Comparison of ENCODE assay signal across 11 cellular contexts in genomic region chr19:44303305-44303704, GRCh38. TPM values are rescaled to one million over a fixed set of nuclear protein-coding genes. Genes with fewer than 3 reads are reported as not detected.
DNase-seq lines count a peak whose midpoint lies in the region; ATAC-seq, FAIRE-seq and TF ChIP-seq lines count a peak whose summit lies in the region.
"Had no signal": no experiment of that assay in that cellular context is flagged by ENCODE, and none has a peak within 500 bp of the region (broad histone marks: within the 10 kb centered on the region; RNA-seq: fewer than 3 reads in every experiment).

No MANE protein-coding gene starts in this region.

- H4K20me1 ChIP-seq in GM12878 (ENCODE audit: control insufficient read depth, insufficient read depth) (no peaks in the 10 kb centered on the region), neural cell (ENCODE audit: insufficient read depth) (no peaks in the 10 kb centered on the region)

- TF ChIP-seq EP300 in GM12878 (IDR thresholded peaks at IDR 0.05; ENCODE audit: borderline replicate concordance in 1 of 2, control insufficient read depth in 1 of 2, low read depth in 2 of 2, low read length in 2 of 2) (no peak), neural cell (conservative IDR thresholded peaks at IDR 0.05; ENCODE audit: poor library complexity, severe bottlenecking) (no peak)

- H3K27ac ChIP-seq in CD8-positive, alpha-beta T cell (ENCODE audit: low read depth, low read length) = no peak overlapping the region
- H3K27ac ChIP-seq in HUES64 (ENCODE audit: low read depth, low read length) = no peak overlapping the region
- H3K27ac ChIP-seq in GM12878 (ENCODE audit: control insufficient read depth, insufficient read depth) = no peak overlapping the region
- H3K27ac ChIP-seq in neural cell (ENCODE audit: low read length) = no peak overlapping the region

- H3K4me3 Mint-ChIP-seq in CD8-positive, alpha-beta T cell = peak overlapping the region; percentile 94

- no peaks in the 10 kb centered on the region for H3K9me2 ChIP-seq in neural cell (ENCODE audit: insufficient read depth, low read length)

- intact Hi-C loops in CD8-positive, alpha-beta T cell (cut with DNase I, micrococcal nuclease) = loop anchor here in 1 of 2 experiments (10.0 kb wide), 1 partner anchor 299 kb away; the partner anchor contains the start of gene ZNF230
- intact Hi-C loops in GM12878 (cut with micrococcal nuclease; ENCODE audit: unreplicated experiment) = loop anchor here (10.0 kb wide), 1 partner anchor 201 kb away; the partner anchor contains the start of gene ZNF180

- no peak overlapping the region for H3K27ac Mint-ChIP-seq in CD8-positive, alpha-beta T cell

- peaks cover 6% of the 10 kb centered on the region for H3K79me2 ChIP-seq in GM12878 (ENCODE audit: control insufficient read depth, insufficient read depth, low read length)
- H3K79me2 ChIP-seq in neural cell (replicated peaks; ENCODE audit: insufficient read depth, low read length) = peaks cover 12% of the 10 kb centered on the region

- TF ChIP-seq CTCF in CD8-positive, alpha-beta T cell (IDR thresholded peaks at IDR 0.05) = no peak
- TF ChIP-seq CTCF in GM12878 (IDR thresholded peaks at IDR 0.05 in 2 of 3, conservative IDR thresholded peaks at IDR 0.05 in 1 of 3; ENCODE audit: control insufficient read depth in 2 of 3, extremely low read depth in 1 of 3, insufficient read depth in 1 of 3, low read depth in 3 of 3, low read length in 3 of 3) = no peak
- TF ChIP-seq CTCF in neural cell (IDR thresholded peaks at IDR 0.05; ENCODE audit: poor library complexity, severe bottlenecking) = no peak

- peaks cover 19% of the 10 kb centered on the region for H3K36me3 ChIP-seq in CD8-positive, alpha-beta T cell (ENCODE audit: insufficient read depth, low read length)
- H3K36me3 ChIP-seq in HUES64 (ENCODE audit: insufficient read depth, low read length) (peaks cover 27% of the 10 kb centered on the region), GM12878 (ENCODE audit: control insufficient read depth in 2 of 2, insufficient read depth in 2 of 2, low read length in 1 of 2) (peaks cover 0 to 10% of the 10 kb centered on the region in 2 experiments; a peak in 3 of 4 replicates), neural cell (ENCODE audit: insufficient read depth, low read length) (peaks cover 7% of the 10 kb centered on the region)

- POLR2A ChIA-PET in CD8-positive, alpha-beta T cell (lab: Charles Lee) = no interaction called here
- POLR2A ChIA-PET in GM12878 (lab: Charles Lee) = no interaction called here

- H2AFZ ChIP-seq in GM12878 (ENCODE audit: control insufficient read depth, low read depth, low read length) (no peak overlapping the region; the same call in 1 of the 2 replicates), neural cell (ENCODE audit: low read depth, low read length) (no peak overlapping the region)

- H3K27me3 Mint-ChIP-seq in CD8-positive, alpha-beta T cell (ENCODE audit: low read depth) = peaks cover 3% of the 10 kb centered on the region

- no peaks in the 10 kb centered on the region for H3F3A ChIP-seq in neural cell (ENCODE audit: insufficient read depth, low read length, poor library complexity, severe bottlenecking)

- TF ChIP-seq RAD21 in GM12878 (IDR thresholded peaks at IDR 0.05; ENCODE audit: insufficient read depth, low read depth, low read length) (no peak), neural cell (conservative IDR thresholded peaks at IDR 0.05) (no peak)

- ATAC-seq in CD8-positive, alpha-beta T cell = no peak
- ATAC-seq in GM12878 (no peak), HG02938 (IDR thresholded peaks at IDR 0.05; ENCODE audit: unreplicated experiment) (no peak), GM18907 (IDR thresholded peaks at IDR 0.05; ENCODE audit: unreplicated experiment) (no peak)

- BruUV-seq in GM12878 (replicated peaks; lab: Mats Ljungman, UMichigan) = no TSS peak

- H3K9ac ChIP-seq in HUES64 (ENCODE audit: low read depth, low read length) = no peak overlapping the region
- no peak overlapping the region; the same call in 1 of the 2 replicates for H3K9ac ChIP-seq in GM12878 (ENCODE audit: control insufficient read depth, insufficient read depth, low read length)
- H3K9ac ChIP-seq in neural cell (ENCODE audit: low read length) = peak overlapping the region; percentile 62

- RAD21 ChIA-PET in GM12878 (lab: Charles Lee; ENCODE audit: unreplicated experiment) = interaction anchor here (1.0 kb wide), 1 partner anchor 44 kb away, joined by 3 read pairs; the partner anchor contains the start of gene ZNF233

- H3K4me1 Mint-ChIP-seq in CD8-positive, alpha-beta T cell (ENCODE audit: low read depth) = peaks cover 35% of the 10 kb centered on the region

- peaks cover 15% of the 10 kb centered on the region for H3K4me1 ChIP-seq in CD8-positive, alpha-beta T cell (ENCODE audit: insufficient read depth, low read length)
- peaks cover 7% of the 10 kb centered on the region; the same call in 1 of the 2 replicates for H3K4me1 ChIP-seq in HUES64 (ENCODE audit: insufficient read depth, low read length)
- peaks cover 7% of the 10 kb centered on the region for H3K4me1 ChIP-seq in GM12878 (ENCODE audit: control insufficient read depth, insufficient read depth, low read length)

- FAIRE-seq in GM12878 (lab: Jason Lieb, UNC) = no peak
- FAIRE-seq: islet of Langerhans had no signal

- H3K4me2 ChIP-seq in GM12878 (ENCODE audit: control insufficient read depth, insufficient read depth) = peak overlapping the region; percentile 70
- peak overlapping the region; percentile 98 for H3K4me2 ChIP-seq in neural cell (ENCODE audit: low read length)

- WGBS in HUES64 = 88% methylated on average over 4 of the region's 4 CpGs
- WGBS in GM12878 (ENCODE audit: insufficient coverage, insufficient replicate concordance, low lambda C conversion rate, missing lambda C conversion rate) = 98% methylated on average over 4 of the region's 4 CpGs

- SMC1A ChIA-PET in GM12878 (lab: Charles Lee; ENCODE audit: uncharacterized antibody, unreplicated experiment) = interaction anchor here (1.3 kb wide), 1 partner anchor 201 kb away, joined by 3 read pairs; no protein-coding TSS in a partner anchor

- CTCF ChIA-PET in CD8-positive, alpha-beta T cell (lab: Charles Lee) = no interaction called here
- CTCF ChIA-PET in GM12878 (lab: Yijun Ruan, JAX) = interaction anchor here (0.6 to 2.1 kb wide), 3 partner anchors 12 to 43 kb away, joined by 3 to 7 read pairs (median 4); partner anchors contain the start of gene ZNF233

- no peaks in the 10 kb centered on the region for H3K27me3 ChIP-seq in CD8-positive, alpha-beta T cell (ENCODE audit: insufficient read depth, low read length)
- no peaks in the 10 kb centered on the region for H3K27me3 ChIP-seq in HUES64 (ENCODE audit: insufficient read depth, low read length)
- no peaks in the 10 kb centered on the region for H3K27me3 ChIP-seq in GM12878 (replicated peaks in 1 of 2; ENCODE audit: control insufficient read depth in 2 of 2, insufficient read depth in 2 of 2, low read length in 1 of 2)
- H3K27me3 ChIP-seq in neural cell (ENCODE audit: insufficient read depth, low read depth, low read length) = no peaks in the 10 kb centered on the region

- peaks cover 7% of the 10 kb centered on the region for H3K9me3 Mint-ChIP-seq in CD8-positive, alpha-beta T cell

- no peaks in the 10 kb centered on the region for H3K9me3 ChIP-seq in CD8-positive, alpha-beta T cell (ENCODE audit: low read length)
- H3K9me3 ChIP-seq in HUES64 (ENCODE audit: insufficient read depth, low read depth, low read length) (peaks cover 6% of the 10 kb centered on the region; the same call in 1 of the 2 replicates), GM12878 (replicated peaks; ENCODE audit: control insufficient read depth, insufficient read depth, low read length) (peaks cover 2% of the 10 kb centered on the region; the same call in 2 of the 3 replicates), neural cell (ENCODE audit: low read length) (no peaks in the 10 kb centered on the region)

- H3K36me3 Mint-ChIP-seq in CD8-positive, alpha-beta T cell = peaks cover 46% of the 10 kb centered on the region

- TF ChIP-seq POLR2A in GM12878 (IDR thresholded peaks at IDR 0.05; ENCODE audit: low read depth, low read length) = no peak

- no peak for DNase-seq in CD8-positive, alpha-beta T cell
- DNase-seq in GM12878 (ENCODE audit: low read depth, low spot score) (no peak), NCI-H446 treated with DMSO at 0.1 percent for 48 hours (lab: John Stamatoyannopoulos, UW) (no peak)
- DNase-seq: amygdala, NCI-H1694 treated with DMSO at 0.1 percent for 48 hours, OCI-M1 had no signal

- in situ Hi-C loops in GM12878 (cut with MboI) = loop anchor here (5.0 kb wide), 1 partner anchor 191 kb away; the partner anchor contains the start of gene ZNF225

- H3K4me3 ChIP-seq in CD8-positive, alpha-beta T cell (ENCODE audit: low read depth, low read length) = no peak overlapping the region
- H3K4me3 ChIP-seq in HUES64 (ENCODE audit: low read length) (peak overlapping the region; percentile 85), GM12878 (peak overlapping the region; percentile 90; the same call in 1 of the 2 replicates), neural cell (ENCODE audit: low read length) (peak overlapping the region; percentile 86)

RNA-seq across cellular contexts. Expression of gene ZNF235, which starts 1.5 kb away (rescaled TPM):
- 1 to 10 TPM; 2.6 to 3.7 TPM for total RNA-seq in CD8-positive, alpha-beta T cell
- polyA plus RNA-seq in HUES64 (2013, experiment 1 of 2) = 3.1 TPM
- 3.0 TPM for polyA plus RNA-seq in HUES64 (2013, experiment 2 of 2)
- 88.3 and 93.4 TPM in 2 replicates for total RNA-seq in GM12878 (2013; cell fraction: nucleolus; rRNA removed)
- total RNA-seq in GM12878 (2014; rRNA removed) (4.7 and 5.9 TPM in 2 replicates), GM12878 (2014; rRNA removed; fragmentation: Illumina TruSeq; extraction: Trizol) (7.0 and 7.4 TPM in 2 replicates), GM12878 (2021) (3.9 and 4.8 TPM in 2 replicates)
- 3.0 TPM for polyA plus RNA-seq in GM12878 (2011; ENCODE audit: low read depth)
- polyA plus RNA-seq in GM12878 (2011; rRNA removed) (9.0 and 12.2 TPM in 2 replicates), GM12878 (2014; fragmentation: Illumina TruSeq; extraction: Trizol) (4.1 and 7.5 TPM in 2 replicates), GM12878 (2014; fragmentation: Nextera tagmentation; extraction: Ambion mirVana) (1 to 10 TPM; 2.8 to 5.0 TPM), GM12878 (2014; rRNA removed) (2.7 and 4.0 TPM in 2 replicates), GM12878 (2016; fragmentation: Nextera tagmentation; extraction: Ambion mirVana) (1 to 10 TPM; 3.6 to 4.9 TPM), neural cell (7.0 and 12.6 TPM in 2 replicates)
- 3.7 and 6.0 TPM in 2 replicates for polyA plus RNA-seq in GM12878 (2011; cell fraction: cytosol; rRNA removed)
- 9.1 and 10.8 TPM in 2 replicates for polyA plus RNA-seq in GM12878 (2011; cell fraction: nucleus; rRNA removed)
- polyA plus RNA-seq in GM12878 (2012) = 2.5 and 4.0 TPM in 2 replicates
- polyA minus RNA-seq in GM12878 (2011; rRNA and poly(A)+ RNA removed) = 16.0 and 17.0 TPM in 2 replicates
- 2.1 and 3.4 TPM in 2 replicates for polyA minus RNA-seq in GM12878 (2011; cell fraction: cytosol; rRNA and poly(A)+ RNA removed)
- polyA minus RNA-seq in GM12878 (2011; cell fraction: nucleus; rRNA and poly(A)+ RNA removed) = 16.8 and 23.8 TPM in 2 replicates
- 20.9 and 23.3 TPM in 2 replicates for polyA minus RNA-seq in neural cell

RNA-seq across cellular contexts. Expression of gene ZNF233, which starts 43.6 kb away (rescaled TPM):
- total RNA-seq in CD8-positive, alpha-beta T cell = not detected
- 0.90 TPM for polyA plus RNA-seq in HUES64 (2013, experiment 1 of 2)
- 1.0 TPM for polyA plus RNA-seq in HUES64 (2013, experiment 2 of 2)
- total RNA-seq in GM12878 (2013; cell fraction: nucleolus; rRNA removed) = 4.7 and 6.1 TPM in 2 replicates
- total RNA-seq in GM12878 (2014; rRNA removed) (0.23 and 0.54 TPM in 2 replicates), GM12878 (2014; rRNA removed; fragmentation: Illumina TruSeq; extraction: Trizol) (0.32 and 0.63 TPM in 2 replicates), GM12878 (2021) (0.19 and 0.26 TPM in 2 replicates)
- 0.54 TPM for polyA plus RNA-seq in GM12878 (2011; ENCODE audit: low read depth)
- polyA plus RNA-seq in GM12878 (2011; rRNA removed) (1.5 and 1.8 TPM in 2 replicates), GM12878 (2014; fragmentation: Illumina TruSeq; extraction: Trizol) (0.06 and 0.32 TPM in 2 replicates), GM12878 (2014; fragmentation: Nextera tagmentation; extraction: Ambion mirVana) (under 1 TPM; 0.35 to 0.46 TPM), GM12878 (2014; rRNA removed) (0.29 and 0.67 TPM in 2 replicates), GM12878 (2016; fragmentation: Nextera tagmentation; extraction: Ambion mirVana) (1 to 10 TPM in 1 of 2 experiments, under 1 TPM in 1; 0.93 to 1.0 TPM), neural cell (2.8 and 3.2 TPM in 2 replicates)
- polyA plus RNA-seq in GM12878 (2011; cell fraction: cytosol; rRNA removed) = 0.69 and 0.75 TPM in 2 replicates
- 2.0 and 2.8 TPM in 2 replicates for polyA plus RNA-seq in GM12878 (2011; cell fraction: nucleus; rRNA removed)
- polyA plus RNA-seq in GM12878 (2012) = 0.92 and 0.94 TPM in 2 replicates
- 3.5 and 4.2 TPM in 2 replicates for polyA minus RNA-seq in GM12878 (2011; rRNA and poly(A)+ RNA removed)
- 1.3 and 1.8 TPM in 2 replicates for polyA minus RNA-seq in GM12878 (2011; cell fraction: cytosol; rRNA and poly(A)+ RNA removed)
- 3.7 and 5.5 TPM in 2 replicates for polyA minus RNA-seq in GM12878 (2011; cell fraction: nucleus; rRNA and poly(A)+ RNA removed)
- polyA minus RNA-seq in neural cell = 6.1 and 6.8 TPM in 2 replicates

RNA-seq across cellular contexts. Expression of gene ZNF112, which starts 53.2 kb away (rescaled TPM):
- not detected for total RNA-seq in CD8-positive, alpha-beta T cell
- 2.5 TPM for polyA plus RNA-seq in HUES64 (2013, experiment 1 of 2)
- polyA plus RNA-seq in HUES64 (2013, experiment 2 of 2) = 3.5 TPM
- 0.27 and 0.47 TPM in 2 replicates for total RNA-seq in GM12878 (2013; cell fraction: nucleolus; rRNA removed)
- not detected in 2 replicates for total RNA-seq in GM12878 (2014; rRNA removed)
- 0.04 TPM in 1 of 2 replicates, not detected in the other for total RNA-seq in GM12878 (2014; rRNA removed; fragmentation: Illumina TruSeq; extraction: Trizol)
- total RNA-seq in GM12878 (2021) = not detected in 2 replicates
- polyA plus RNA-seq in GM12878 (2011; ENCODE audit: low read depth) = 0.10 TPM
- 0.01 and 0.11 TPM in 2 replicates for polyA plus RNA-seq in GM12878 (2011; rRNA removed)
- 0.01 TPM in 1 of 2 replicates, not detected in the other for polyA plus RNA-seq in GM12878 (2011; cell fraction: cytosol; rRNA removed)
- 0.09 and 0.19 TPM in 2 replicates for polyA plus RNA-seq in GM12878 (2011; cell fraction: nucleus; rRNA removed)
- 0.07 and 0.08 TPM in 2 replicates for polyA plus RNA-seq in GM12878 (2012)
- polyA plus RNA-seq in GM12878 (2014; fragmentation: Illumina TruSeq; extraction: Trizol) = 0.03 TPM in 1 of 2 replicates, not detected in the other
- polyA plus RNA-seq in GM12878 (2014; fragmentation: Nextera tagmentation; extraction: Ambion mirVana) = not detected
- polyA plus RNA-seq in GM12878 (2014; rRNA removed) = 0.08 TPM in 1 of 2 replicates, not detected in the other
- under 1 TPM; 0.07 to 0.25 TPM for polyA plus RNA-seq in GM12878 (2016; fragmentation: Nextera tagmentation; extraction: Ambion mirVana)
- not detected in 2 replicates for polyA minus RNA-seq in GM12878 (2011; rRNA and poly(A)+ RNA removed)
- polyA minus RNA-seq in GM12878 (2011; cell fraction: cytosol; rRNA and poly(A)+ RNA removed) = not detected in 2 replicates
- polyA minus RNA-seq in GM12878 (2011; cell fraction: nucleus; rRNA and poly(A)+ RNA removed) = 0.10 and 0.12 TPM in 2 replicates
- polyA plus RNA-seq in neural cell = 15.0 and 16.1 TPM in 2 replicates
- 47.7 and 48.3 TPM in 2 replicates for polyA minus RNA-seq in neural cell
